In genomic region chr21:42191978-42192595, GRCh38 we compare ENCODE assay signal across 18 cellular contexts. TPM values are rescaled to one million over a fixed set of nuclear protein-coding genes. Genes with fewer than 3 reads are reported as not detected.
A peak's percentile ranks its signal among the peaks of the same experiment; 100 is the strongest.
DNase-seq lines count a peak whose midpoint lies in the region; ATAC-seq, FAIRE-seq and TF ChIP-seq lines count a peak whose summit lies in the region.
"Had no signal": no experiment of that assay in that cellular context is flagged by ENCODE, and none has a peak within 500 bp of the region (broad histone marks: within the 10 kb centered on the region; RNA-seq: fewer than 3 reads in every experiment).

No MANE protein-coding gene starts in this region.

- H3K79me2 ChIP-seq in SK-N-SH (ENCODE audit: insufficient read depth), result no peaks in the 10 kb centered on the region

- H4K20me1 ChIP-seq in SK-N-SH (ENCODE audit: insufficient read depth), result no peaks in the 10 kb centered on the region

- H3K9ac ChIP-seq in SK-N-SH, result no peak overlapping the region

- FAIRE-seq in D721Med (lab: Jason Lieb, UNC), result no peak
- FAIRE-seq: endothelial cell of umbilical vein, HTR-8/SVneo had no signal

- no peaks in the 10 kb centered on the region for H3K9me3 ChIP-seq in SK-N-SH
- H3K9me3 ChIP-seq: heart left ventricle had no signal

- no peaks in the 10 kb centered on the region for H3F3A ChIP-seq in SK-N-SH (replicated peaks; ENCODE audit: insufficient read depth)

- DNase-seq in stimulated activated naive CD8-positive, alpha-beta T cell treated with anti-CD3 and anti-CD28 coated beads, Interleukin-15, amount 100 ng/mL, for 72 hours, result no peak
- no peak for DNase-seq in stimulated activated naive CD8-positive, alpha-beta T cell treated with anti-CD3 and anti-CD28 coated beads, Interleukin-15, Interleukin-2, amounts not matched to agents 100 U/mL and 50 U/mL, for 24 hours
- peak; percentile 23 for DNase-seq in OCI-M1 (lab: John Stamatoyannopoulos, UW)
- DNase-seq in epithelial cell of esophagus (ENCODE audit: low read depth), result peak; percentile 52
- no peak for DNase-seq in GM10248 (ENCODE audit: extremely low spot score)
- DNase-seq in SK-N-SH, result no peak
- no peak for DNase-seq in D721Med (ENCODE audit: insufficient read length, low spot score)
- no peak for DNase-seq in stimulated activated CD4-positive, alpha-beta T cell treated with anti-CD3 and anti-CD28 coated beads, Interleukin-4, amount 100 ng/mL, for 24 hours
- DNase-seq: activated naive CD4-positive, alpha-beta T cell treated with anti-CD3 and anti-CD28 coated beads, Interleukin-2, amount 50 U/mL, for 16 hours; heart left ventricle; left cardiac atrium; naive B cell; NCI-H510A treated with DMSO at 0.1 percent for 48 hours; RPMI8226; stimulated activated CD4-positive, alpha-beta T cell treated with anti-CD3 and anti-CD28 coated beads, Interleukin-1b, Interleukin-23, amount 100 ng/mL, for 48 hours; T1000 had no signal

- CTCF ChIA-PET in GM10248 (lab: Yijun Ruan, JAX) (interaction anchor here (1.2 to 1.3 kb wide), 2 partner anchors 9 to 41 kb away, joined by 3 to 5 read pairs; no protein-coding TSS in a partner anchor), SK-N-SH (lab: Yijun Ruan, JAX) (interaction anchor here (1.6 to 2.0 kb wide), 2 partner anchors 28 to 47 kb away, joined by 4 to 7 read pairs; no protein-coding TSS in a partner anchor)

- TF ChIP-seq RAD21 in SK-N-SH (IDR thresholded peaks at IDR 0.05; ENCODE audit: low read length), result no peak

- H3K27ac Mint-ChIP-seq in stimulated activated naive CD8-positive, alpha-beta T cell treated with anti-CD3 and anti-CD28 coated beads, Interleukin-15, amount 100 ng/mL, for 72 hours, result peak overlapping the region in 1 of 2 donors; percentile 71

- no peak overlapping the region for H2AFZ ChIP-seq in SK-N-SH (ENCODE audit: low read depth)

- TF ChIP-seq EP300 in SK-N-SH (IDR thresholded peaks at IDR 0.05; ENCODE audit: borderline replicate concordance in 1 of 2, low read depth in 1 of 2, low read length in 1 of 2), result no peak

- H3K9me2 ChIP-seq in SK-N-SH, result no peaks in the 10 kb centered on the region

- no peak overlapping the region for H3K4me2 ChIP-seq in SK-N-SH

- 50% methylated on average over 13 of the region's 13 CpGs for WGBS in SK-N-SH (ENCODE audit: low lambda C conversion rate)

- TF ChIP-seq CTCF in epithelial cell of esophagus (IDR thresholded peaks at IDR 0.05; ENCODE audit: insufficient read depth, low read depth, low read length, missing control alignments), result no peak
- no peak for TF ChIP-seq CTCF in GM10248 (IDR thresholded peaks at IDR 0.05; ENCODE audit: control extremely low read depth, extremely low read depth, low read depth, missing control alignments)
- no peak for TF ChIP-seq CTCF in SK-N-SH (IDR thresholded peaks at IDR 0.05)
- TF ChIP-seq CTCF in D721Med (IDR thresholded peaks at IDR 0.05; ENCODE audit: insufficient read depth, missing control alignments), result no peak

- no peaks in the 10 kb centered on the region for H3K36me3 ChIP-seq in SK-N-SH (replicated peaks in 1 of 2; ENCODE audit: control insufficient read depth in 1 of 2, insufficient read depth in 2 of 2, low read length in 1 of 2)
- H3K36me3 ChIP-seq: heart left ventricle had no signal

- no peak for ATAC-seq in stimulated activated naive CD8-positive, alpha-beta T cell treated with anti-CD3 and anti-CD28 coated beads, Interleukin-15, amount 100 ng/mL, for 72 hours
- ATAC-seq in stimulated activated naive CD8-positive, alpha-beta T cell treated with anti-CD3 and anti-CD28 coated beads, Interleukin-15, Interleukin-2, amounts not matched to agents 100 U/mL and 50 U/mL, for 24 hours, result no peak
- ATAC-seq: heart left ventricle, left cardiac atrium had no signal

- H3K4me3 ChIP-seq in epithelial cell of esophagus (ENCODE audit: low read length) (no peak overlapping the region), SK-N-SH (ENCODE audit: low read depth in 2 of 2, low read length in 1 of 2) (no peak overlapping the region)
- H3K4me3 ChIP-seq: heart left ventricle had no signal

- H3K4me3 Mint-ChIP-seq in stimulated activated naive CD8-positive, alpha-beta T cell treated with anti-CD3 and anti-CD28 coated beads, Interleukin-15, amount 100 ng/mL, for 72 hours, result peak overlapping the region; percentile 4 to 32

- peaks cover 0 to 2% of the 10 kb centered on the region in 2 experiments; a peak in 1 of 4 replicates for H3K4me1 ChIP-seq in SK-N-SH (ENCODE audit: control insufficient read depth in 1 of 2, insufficient read depth in 2 of 2, low read depth in 1 of 2, low read length in 1 of 2)

- H3K9me3 Mint-ChIP-seq in stimulated activated naive CD8-positive, alpha-beta T cell treated with anti-CD3 and anti-CD28 coated beads, Interleukin-15, amount 100 ng/mL, for 72 hours, result no peaks in the 10 kb centered on the region
- H3K9me3 Mint-ChIP-seq: naive B cell had no signal

- POLR2A ChIA-PET in GM10248 (lab: Yijun Ruan, JAX), result no interaction called here
- POLR2A ChIA-PET in SK-N-SH (lab: Yijun Ruan, JAX), result no interaction called here

- H3K4me1 Mint-ChIP-seq in stimulated activated naive CD8-positive, alpha-beta T cell treated with anti-CD3 and anti-CD28 coated beads, Interleukin-15, amount 100 ng/mL, for 72 hours, result peaks cover 86% of the 10 kb centered on the region

- no peaks in the 10 kb centered on the region for H3K27me3 ChIP-seq in SK-N-SH (ENCODE audit: insufficient read depth)

- H3K27me3 Mint-ChIP-seq in stimulated activated naive CD8-positive, alpha-beta T cell treated with anti-CD3 and anti-CD28 coated beads, Interleukin-15, amount 100 ng/mL, for 72 hours, result no peaks in the 10 kb centered on the region

- H3K27ac ChIP-seq in SK-N-SH (ENCODE audit: low read depth in 2 of 2, low read length in 1 of 2), result no peak overlapping the region
- H3K27ac ChIP-seq: heart left ventricle had no signal

TF ChIP-seq in SK-N-SH, 30 proteins besides CTCF, POLR2A, EP300 and RAD21:
- no peak for TF ChIP-seq SMC3 (IDR thresholded peaks at IDR 0.05; ENCODE audit: low read depth, low read length)
- TF ChIP-seq IRF3 (IDR thresholded peaks at IDR 0.05; ENCODE audit: low read depth, low read length), result no peak
- TF ChIP-seq TEAD4 (IDR thresholded peaks at IDR 0.05; ENCODE audit: borderline replicate concordance, insufficient read depth), result no peak
- TF ChIP-seq GATA2 (CRISPR knock-in tag; IDR thresholded peaks at IDR 0.05), result no peak
- TF ChIP-seq USF2 (IDR thresholded peaks at IDR 0.05; ENCODE audit: borderline replicate concordance, low read depth, low read length), result no peak
- no peak for TF ChIP-seq MAX (IDR thresholded peaks at IDR 0.05; ENCODE audit: low read depth)
- TF ChIP-seq MEF2A (IDR thresholded peaks at IDR 0.05; ENCODE audit: borderline replicate concordance, low read depth), result no peak
- no peak for TF ChIP-seq POLR2AphosphoS5 (IDR thresholded peaks at IDR 0.05; ENCODE audit: low read depth, low read length)
- TF ChIP-seq CHD2 (IDR thresholded peaks at IDR 0.05; ENCODE audit: low read length, partially characterized antibody), result no peak
- no peak for TF ChIP-seq RCOR1 (IDR thresholded peaks at IDR 0.05; ENCODE audit: low read length)
- TF ChIP-seq YY1 (IDR thresholded peaks at IDR 0.05; ENCODE audit: low read depth), result no peak
- TF ChIP-seq NRF1 (IDR thresholded peaks at IDR 0.05; ENCODE audit: low read depth, low read length), result no peak
- TF ChIP-seq GABPA (IDR thresholded peaks at IDR 0.05; ENCODE audit: low read depth), result no peak
- no peak for TF ChIP-seq ELF1 (IDR thresholded peaks at IDR 0.05)
- TF ChIP-seq MXI1 (IDR thresholded peaks at IDR 0.05; ENCODE audit: low read depth, low read length), result no peak
- no peak for TF ChIP-seq FOXM1 (IDR thresholded peaks at IDR 0.05; ENCODE audit: low read depth)

RNA-seq across cellular contexts. Expression of gene ABCG1, which starts 26.9 kb away (rescaled TPM):
- polyA plus RNA-seq in SK-N-SH (2012; rRNA removed), result 0.07 and 0.11 TPM in 2 replicates
- 0.06 and 0.13 TPM in 2 replicates for polyA plus RNA-seq in SK-N-SH (2012; cell fraction: cytosol; rRNA removed)
- polyA plus RNA-seq in SK-N-SH (2012; cell fraction: nucleus; rRNA removed), result 0.14 and 0.18 TPM in 2 replicates

Comparison
In these comparisons a context has a peak if more than half of its experiments do, and no peak if none do; other contexts are left out.
1. DNase-seq: peak in OCI-M1 (single experiment) and epithelial cell of esophagus (single experiment); none in stimulated activated naive CD8-positive, alpha-beta T cell treated with anti-CD3 and anti-CD28 coated beads, Interleukin-15, amount 100 ng/mL, for 72 hours (0 of 2), stimulated activated naive CD8-positive, alpha-beta T cell treated with anti-CD3 and anti-CD28 coated beads, Interleukin-15, Interleukin-2, amounts not matched to agents 100 U/mL and 50 U/mL, for 24 hours (single experiment), GM10248 (single experiment), SK-N-SH (single experiment), D721Med (single experiment) and stimulated activated CD4-positive, alpha-beta T cell treated with anti-CD3 and anti-CD28 coated beads, Interleukin-4, amount 100 ng/mL, for 24 hours (single experiment).